Comparison of ENCODE assay signal across 9 cellular contexts in genomic region chr10:103969857-103970627, GRCh38. TPM values are rescaled to one million over a fixed set of nuclear protein-coding genes. Genes with fewer than 3 reads are reported as not detected.
DNase-seq lines count a peak whose midpoint lies in the region; ATAC-seq and TF ChIP-seq lines count a peak whose summit lies in the region.
"Had no signal": no experiment of that assay in that cellular context is flagged by ENCODE, and none has a peak within 500 bp of the region (broad histone marks: within the 10 kb centered on the region; RNA-seq: fewer than 3 reads in every experiment).

No MANE protein-coding gene starts in this region.

- peaks cover 3 to 40% of the 10 kb centered on the region in 2 donors for H3K4me1 ChIP-seq in left lung
- H3K4me1 ChIP-seq in thymus (ENCODE audit: control insufficient read depth, insufficient read depth, low read length) = peaks cover 14% of the 10 kb centered on the region

- POLR2A ChIA-PET in activated CD4-positive, alpha-beta T cell treated with anti-CD3 and anti-CD28 coated beads, Interleukin-2, amount 10 ng/mL, durations not matched to agents 7 days and 5 days (lab: Charles Lee) = no interaction called here

- intact Hi-C loops in left lung (cut with DNase I) = loop anchor here in 1 of 2 donors (10.0 kb wide), 1 partner anchor 155 kb away; the partner anchor contains the start of gene SFR1

- H3K9me3 ChIP-seq in left lung (no peaks in the 10 kb centered on the region), thymus (ENCODE audit: control insufficient read depth) (no peaks in the 10 kb centered on the region)

- no peak for TF ChIP-seq CTCF in left lung (IDR thresholded peaks at IDR 0.05)

- peak overlapping the region; percentile 92 for H3K4me3 Mint-ChIP-seq in activated CD4-positive, alpha-beta T cell treated with anti-CD3 and anti-CD28 coated beads, Interleukin-2, amount 10 ng/mL, durations not matched to agents 7 days and 5 days
- H3K4me3 Mint-ChIP-seq in activated naive CD8-positive, alpha-beta T cell = peak overlapping the region; percentile 99

- peaks cover 16% of the 10 kb centered on the region for H3K36me3 Mint-ChIP-seq in activated CD4-positive, alpha-beta T cell treated with anti-CD3 and anti-CD28 coated beads, Interleukin-2, amount 10 ng/mL, durations not matched to agents 7 days and 5 days (ENCODE audit: low read depth)
- H3K36me3 Mint-ChIP-seq in activated naive CD8-positive, alpha-beta T cell = peaks cover 2% of the 10 kb centered on the region

- no peaks in the 10 kb centered on the region for H3K27me3 Mint-ChIP-seq in activated CD4-positive, alpha-beta T cell treated with anti-CD3 and anti-CD28 coated beads, Interleukin-2, amount 10 ng/mL, durations not matched to agents 7 days and 5 days
- H3K27me3 Mint-ChIP-seq in activated naive CD8-positive, alpha-beta T cell = no peaks in the 10 kb centered on the region

- ATAC-seq in left lung (peak; percentile 9), GM19395 (IDR thresholded peaks at IDR 0.05; ENCODE audit: unreplicated experiment) (no peak)

- WGBS in thymus = 66% methylated on average over 2 of the region's 2 CpGs

- peaks cover 52% of the 10 kb centered on the region for H3K4me1 Mint-ChIP-seq in activated CD4-positive, alpha-beta T cell treated with anti-CD3 and anti-CD28 coated beads, Interleukin-2, amount 10 ng/mL, durations not matched to agents 7 days and 5 days
- H3K4me1 Mint-ChIP-seq in activated naive CD8-positive, alpha-beta T cell (ENCODE audit: low read depth) = peaks cover 61% of the 10 kb centered on the region

- H3K36me3 ChIP-seq in left lung (no peaks in the 10 kb centered on the region), thymus (ENCODE audit: control insufficient read depth, insufficient read depth) (no peaks in the 10 kb centered on the region)

- H3K9me3 Mint-ChIP-seq in activated CD4-positive, alpha-beta T cell treated with anti-CD3 and anti-CD28 coated beads, Interleukin-2, amount 10 ng/mL, durations not matched to agents 7 days and 5 days = peaks cover 3% of the 10 kb centered on the region
- no peaks in the 10 kb centered on the region for H3K9me3 Mint-ChIP-seq in activated naive CD8-positive, alpha-beta T cell (ENCODE audit: low read depth)

- no peak for DNase-seq in activated CD4-positive, alpha-beta T cell treated with anti-CD3 and anti-CD28 coated beads, Interleukin-2, amount 10 ng/mL, durations not matched to agents 7 days and 5 days
- no peak for DNase-seq in activated CD4-positive, alpha-beta T cell treated with anti-CD3 and anti-CD28 coated beads for 4 hours
- DNase-seq in left lung = no peak
- DNase-seq in activated CD4-positive, CD25-positive, alpha-beta regulatory T cell (lab: John Stamatoyannopoulos, UW) = no peak
- DNase-seq in AG08395 (ENCODE audit: low spot score) = no peak

- H3K4me3 ChIP-seq in left lung (peak overlapping the region; percentile 64 to 81), thymus (ENCODE audit: low read length) (peak overlapping the region; percentile 42)

- H3K27ac ChIP-seq in left lung = peak overlapping the region; percentile 96 to 98
- no peak overlapping the region for H3K27ac ChIP-seq in thymus (ENCODE audit: low read depth)
- H3K27ac ChIP-seq: C4-2B had no signal

- CTCF ChIA-PET in activated CD4-positive, alpha-beta T cell treated with anti-CD3 and anti-CD28 coated beads, Interleukin-2, amount 10 ng/mL, durations not matched to agents 7 days and 5 days (lab: Charles Lee) = interaction anchor here (1.0 to 1.2 kb wide), 2 partner anchors 7 to 38 kb away, joined by 3 to 5 read pairs; no protein-coding TSS in a partner anchor

- H3K27me3 ChIP-seq in left lung (no peaks in the 10 kb centered on the region), thymus (ENCODE audit: control insufficient read depth, insufficient read depth) (no peaks in the 10 kb centered on the region)

- H3K27ac Mint-ChIP-seq in activated CD4-positive, alpha-beta T cell treated with anti-CD3 and anti-CD28 coated beads, Interleukin-2, amount 10 ng/mL, durations not matched to agents 7 days and 5 days = peak overlapping the region; percentile 51
- peak overlapping the region; percentile 69 for H3K27ac Mint-ChIP-seq in activated naive CD8-positive, alpha-beta T cell

RNA-seq across cellular contexts. Expression of gene SLK, which starts 3.1 kb away (rescaled TPM):
- 10 to 100 TPM; 31.5 to 32.4 TPM for total RNA-seq in activated CD4-positive, alpha-beta T cell treated with anti-CD3 and anti-CD28 coated beads, Interleukin-2, amount 10 ng/mL, durations not matched to agents 7 days and 5 days
- 10 to 100 TPM; 52.1 to 52.9 TPM for total RNA-seq in left lung
- polyA plus RNA-seq in thymus = 16.9 TPM

RNA-seq across cellular contexts. Expression of gene STN1, which starts 52.1 kb away (rescaled TPM):
- total RNA-seq in activated CD4-positive, alpha-beta T cell treated with anti-CD3 and anti-CD28 coated beads, Interleukin-2, amount 10 ng/mL, durations not matched to agents 7 days and 5 days = 10 to 100 TPM; 46.5 to 50.9 TPM
- total RNA-seq in left lung = 10 to 100 TPM; 44.8 to 62.8 TPM
- 25.0 TPM for polyA plus RNA-seq in thymus
